In genomic region chr9:20848490-20848889, GRCh38 we compare ENCODE assay signal across 34 cellular contexts.
A peak's percentile ranks its signal among the peaks of the same experiment; 100 is the strongest.
DNase-seq lines count a peak whose midpoint lies in the region; ATAC-seq, FAIRE-seq and TF ChIP-seq lines count a peak whose summit lies in the region.
"Had no signal": no experiment of that assay in that cellular context is flagged by ENCODE, and none has a peak within 500 bp of the region (broad histone marks: within the 10 kb centered on the region; RNA-seq: fewer than 3 reads in every experiment).

No MANE protein-coding gene starts in this region.

- DNase-seq in A172 (ENCODE audit: low spot score), result peak; percentile 24
- DNase-seq in GM19239 (ENCODE audit: insufficient read length, low spot score), result no peak
- DNase-seq in astrocyte (ENCODE audit: low read depth), result peak; percentile 56
- DNase-seq in glomerular visceral epithelial cell (ENCODE audit: extremely low spot score), result peak; percentile 10
- DNase-seq in naive thymus-derived CD4-positive, alpha-beta T cell, result no peak
- DNase-seq in CD4-positive, alpha-beta T cell, result no peak
- no peak for DNase-seq in middle frontal gyrus (ENCODE audit: extremely low spot score, low spot score)
- DNase-seq: activated CD4-positive, alpha-beta T cell treated with anti-CD3 and anti-CD28 coated beads, Interleukin-2, amount 50 U/mL, for 1 hour; activated naive CD4-positive, alpha-beta T cell; activated T-cell treated with anti-CD3 and anti-CD28 coated beads, Interleukin-2, amount 50 U/mL, for 72 hours; CD8-positive, alpha-beta memory T cell; DMS 273 treated with DMSO at 0.1 percent for 48 hours; effector CD4-positive, alpha-beta T cell; foreskin keratinocyte; heart right ventricle; Karpas-422; left colon; NCI-H1694; NCI-H2171; NCI-H524 treated with DMSO at 0.1 percent for 48 hours; psoas muscle; SHP77; sigmoid colon; stimulated activated CD4-positive, alpha-beta T cell treated with anti-CD3 and anti-CD28 coated beads, Interleukin-15, amount 100 ng/mL, for 24 hours; stimulated activated naive CD4-positive, alpha-beta T cell; SW 1271; T1000; WERI-Rb-1 had no signal

- H4K20me1 ChIP-seq in astrocyte (ENCODE audit: insufficient read depth, low read length), result no peaks in the 10 kb centered on the region

- no peak overlapping the region for H3K4me3 ChIP-seq in astrocyte (ENCODE audit: insufficient read depth, low read depth, low read length)
- no peak overlapping the region for H3K4me3 ChIP-seq in naive thymus-derived CD4-positive, alpha-beta T cell (ENCODE audit: low read length)
- H3K4me3 ChIP-seq: breast epithelium, heart right ventricle, psoas muscle, sigmoid colon, vagina had no signal

- peak overlapping the region; percentile 41 for H3K27ac Mint-ChIP-seq in astrocyte (ENCODE audit: unreplicated experiment)
- no peak overlapping the region for H3K27ac Mint-ChIP-seq in naive thymus-derived CD4-positive, alpha-beta T cell
- no peak overlapping the region for H3K27ac Mint-ChIP-seq in CD4-positive, alpha-beta T cell
- H3K27ac Mint-ChIP-seq: activated T-cell treated with anti-CD3 and anti-CD28 coated beads, Interleukin-2, amount 50 U/mL, for 72 hours had no signal

- no peaks in the 10 kb centered on the region for H3K36me3 Mint-ChIP-seq in astrocyte (ENCODE audit: low read depth, unreplicated experiment)
- H3K36me3 Mint-ChIP-seq in naive thymus-derived CD4-positive, alpha-beta T cell, result peaks cover 3 to 19% (median 11%) of the 10 kb centered on the region in 5 donors
- peaks cover 6% of the 10 kb centered on the region for H3K36me3 Mint-ChIP-seq in CD4-positive, alpha-beta T cell (ENCODE audit: low read depth)

- FAIRE-seq in GM19239 (lab: Jason Lieb, UNC), result peak; percentile 18
- FAIRE-seq in astrocyte (lab: Jason Lieb, UNC), result no peak
- FAIRE-seq: colon had no signal

- H3K27me3 ChIP-seq in astrocyte (ENCODE audit: insufficient read depth, low read length), result no peaks in the 10 kb centered on the region
- H3K27me3 ChIP-seq in naive thymus-derived CD4-positive, alpha-beta T cell (ENCODE audit: control insufficient read depth in 2 of 2, insufficient read depth in 2 of 2, low read length in 2 of 2), result no peaks in the 10 kb centered on the region
- H3K27me3 ChIP-seq in CD4-positive, alpha-beta T cell (ENCODE audit: control insufficient read depth, insufficient read depth, low read length), result no peaks in the 10 kb centered on the region
- H3K27me3 ChIP-seq: breast epithelium, foreskin keratinocyte, heart right ventricle, sigmoid colon, vagina had no signal

- no peaks in the 10 kb centered on the region for H3K27me3 Mint-ChIP-seq in astrocyte (ENCODE audit: low read depth, unreplicated experiment)
- no peaks in the 10 kb centered on the region for H3K27me3 Mint-ChIP-seq in naive thymus-derived CD4-positive, alpha-beta T cell
- no peaks in the 10 kb centered on the region for H3K27me3 Mint-ChIP-seq in CD4-positive, alpha-beta T cell
- H3K27me3 Mint-ChIP-seq: CD8-positive, alpha-beta memory T cell had no signal

- H3K9ac ChIP-seq in astrocyte (ENCODE audit: low read length), result no peak overlapping the region

- H3K79me2 ChIP-seq in astrocyte (ENCODE audit: insufficient read depth, low read length), result no peaks in the 10 kb centered on the region

- peaks cover 30% of the 10 kb centered on the region for H3K4me1 Mint-ChIP-seq in astrocyte (ENCODE audit: low read depth, unreplicated experiment)
- H3K4me1 Mint-ChIP-seq in naive thymus-derived CD4-positive, alpha-beta T cell, result peaks cover 0 to 3% (median 0%) of the 10 kb centered on the region in 7 donors
- peaks cover 3% of the 10 kb centered on the region for H3K4me1 Mint-ChIP-seq in CD4-positive, alpha-beta T cell (ENCODE audit: low read depth)

- POLR2A ChIA-PET in naive thymus-derived CD4-positive, alpha-beta T cell (lab: Charles Lee), result no interaction called here
- POLR2A ChIA-PET in CD4-positive, alpha-beta T cell (lab: Charles Lee), result no interaction called here

- H3K9me3 ChIP-seq in astrocyte (ENCODE audit: insufficient read depth, low read depth, low read length), result no peaks in the 10 kb centered on the region
- no peaks in the 10 kb centered on the region for H3K9me3 ChIP-seq in naive thymus-derived CD4-positive, alpha-beta T cell (ENCODE audit: control insufficient read depth in 2 of 3, low read length in 3 of 3)
- H3K9me3 ChIP-seq in CD4-positive, alpha-beta T cell (ENCODE audit: control insufficient read depth, low read length), result no peaks in the 10 kb centered on the region
- H3K9me3 ChIP-seq: breast epithelium, heart right ventricle, psoas muscle, sigmoid colon, vagina had no signal

- H2AFZ ChIP-seq in astrocyte (ENCODE audit: low read depth, low read length), result no peak overlapping the region

- H3K4me1 ChIP-seq in astrocyte (ENCODE audit: insufficient read depth, low read length), result peaks cover 5% of the 10 kb centered on the region
- no peaks in the 10 kb centered on the region for H3K4me1 ChIP-seq in naive thymus-derived CD4-positive, alpha-beta T cell (ENCODE audit: control insufficient read depth in 2 of 2, insufficient read depth in 2 of 2, low read length in 2 of 2)
- H3K4me1 ChIP-seq: breast epithelium, foreskin keratinocyte, heart right ventricle, psoas muscle, vagina had no signal

- intact Hi-C loops in naive thymus-derived CD4-positive, alpha-beta T cell (cut with micrococcal nuclease), result no loop called here
- intact Hi-C loops in CD4-positive, alpha-beta T cell (cut with DNase I, micrococcal nuclease), result no loop called here

- no peak overlapping the region for H3K4me3 Mint-ChIP-seq in astrocyte (ENCODE audit: unreplicated experiment)
- H3K4me3 Mint-ChIP-seq in naive thymus-derived CD4-positive, alpha-beta T cell, result no peak overlapping the region
- no peak overlapping the region for H3K4me3 Mint-ChIP-seq in CD4-positive, alpha-beta T cell
- H3K4me3 Mint-ChIP-seq: activated T-cell treated with anti-CD3 and anti-CD28 coated beads, Interleukin-2, amount 50 U/mL, for 72 hours; CD8-positive, alpha-beta memory T cell had no signal

- H3K4me2 ChIP-seq in astrocyte (ENCODE audit: low read length), result peak overlapping the region; percentile 3

- no peak for ATAC-seq in GM21825 (IDR thresholded peaks at IDR 0.05; ENCODE audit: unreplicated experiment)
- ATAC-seq in naive thymus-derived CD4-positive, alpha-beta T cell, result no peak
- ATAC-seq in CD4-positive, alpha-beta T cell (ENCODE audit: poor library complexity), result no peak
- ATAC-seq: activated T-cell treated with anti-CD3 and anti-CD28 coated beads, Interleukin-2, amount 50 U/mL, for 72 hours; foreskin keratinocyte; heart right ventricle; left colon; Panc1; psoas muscle had no signal

- H3K9me3 Mint-ChIP-seq in astrocyte (ENCODE audit: unreplicated experiment), result no peaks in the 10 kb centered on the region
- H3K9me3 Mint-ChIP-seq in naive thymus-derived CD4-positive, alpha-beta T cell, result no peaks in the 10 kb centered on the region
- H3K9me3 Mint-ChIP-seq in CD4-positive, alpha-beta T cell, result no peaks in the 10 kb centered on the region
- H3K9me3 Mint-ChIP-seq: activated T-cell treated with anti-CD3 and anti-CD28 coated beads, Interleukin-2, amount 50 U/mL, for 72 hours had no signal

- CTCF ChIA-PET in naive thymus-derived CD4-positive, alpha-beta T cell (lab: Charles Lee), result no interaction called here
- CTCF ChIA-PET in CD4-positive, alpha-beta T cell (lab: Charles Lee), result no interaction called here

- H3K36me3 ChIP-seq in astrocyte (ENCODE audit: insufficient read depth, low read length), result no peaks in the 10 kb centered on the region
- H3K36me3 ChIP-seq in naive thymus-derived CD4-positive, alpha-beta T cell (ENCODE audit: control insufficient read depth in 2 of 3, insufficient read depth in 3 of 3, low read length in 3 of 3), result peaks cover 0 to 2% (median 0%) of the 10 kb centered on the region in 3 experiments
- H3K36me3 ChIP-seq: breast epithelium, heart right ventricle, sigmoid colon, vagina, WERI-Rb-1 had no signal

- TF ChIP-seq CTCF in astrocyte (IDR thresholded peaks at IDR 0.05; ENCODE audit: insufficient read depth, low read depth, low read length), result no peak
- TF ChIP-seq CTCF in CD4-positive, alpha-beta T cell (IDR thresholded peaks at IDR 0.05), result no peak

- H3K27ac ChIP-seq in astrocyte (ENCODE audit: low read depth, low read length), result no peak overlapping the region
- no peak overlapping the region for H3K27ac ChIP-seq in naive thymus-derived CD4-positive, alpha-beta T cell (ENCODE audit: low read depth, low read length)
- H3K27ac ChIP-seq in CD4-positive, alpha-beta T cell (ENCODE audit: low read depth, low read length), result no peak overlapping the region
- H3K27ac ChIP-seq: 22Rv1, breast epithelium, foreskin keratinocyte, heart right ventricle, psoas muscle, sigmoid colon, vagina, WERI-Rb-1 had no signal

Comparison
In these comparisons a context has a peak if more than half of its experiments do, and no peak if none do; other contexts are left out.
1. DNase-seq: peak in A172 (single experiment), astrocyte (single experiment) and glomerular visceral epithelial cell (single experiment); none in GM19239 (single experiment), naive thymus-derived CD4-positive, alpha-beta T cell (0 of 9), CD4-positive, alpha-beta T cell (0 of 10) and middle frontal gyrus (single experiment).